Comparison of ENCODE assay signal across 8 cellular contexts in the genomic region with DNA sequence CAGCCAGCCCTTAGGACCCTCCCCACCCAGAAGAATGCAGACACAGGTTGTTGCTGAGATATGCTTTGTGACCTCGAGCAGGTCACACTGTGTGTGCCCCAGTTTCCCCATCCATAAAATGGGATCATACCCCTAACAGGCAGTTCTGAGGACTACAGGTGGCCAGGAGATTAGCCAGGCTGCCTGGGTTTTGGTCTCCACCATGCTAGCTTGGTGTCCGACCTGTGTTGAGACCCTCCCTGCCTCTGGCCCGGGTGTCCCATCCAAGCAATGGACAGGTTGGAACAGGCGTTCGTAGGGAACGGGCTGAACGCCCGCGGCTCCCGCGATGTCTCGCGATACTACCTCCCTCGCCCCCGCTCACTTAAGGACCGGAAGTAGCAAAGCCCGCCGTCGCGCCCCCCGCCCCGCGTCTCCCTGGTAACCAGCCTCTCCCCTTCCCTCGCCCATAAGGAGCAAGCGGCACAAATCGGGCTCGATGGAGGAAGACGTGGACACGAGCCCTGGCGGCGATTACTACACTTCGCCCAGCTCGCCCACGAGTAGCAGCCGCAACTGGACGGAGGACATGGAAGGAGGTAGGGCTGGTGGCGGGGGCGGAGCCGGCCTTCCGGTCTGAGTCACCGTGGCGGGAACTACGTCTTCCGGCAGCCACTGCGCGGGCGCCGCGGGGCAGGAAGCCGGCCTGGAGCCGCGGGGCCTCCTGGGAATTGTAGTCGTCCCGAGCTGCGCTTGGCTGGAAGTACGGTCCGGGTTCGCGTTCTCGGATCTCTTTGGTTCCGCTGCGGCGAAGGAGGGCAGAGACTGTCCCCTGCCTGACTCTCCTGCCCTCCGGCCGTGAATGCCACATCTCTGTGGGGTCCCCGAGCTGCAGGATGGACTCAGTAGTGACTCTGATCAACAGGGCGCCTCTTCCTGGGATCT. TPM values are rescaled to one million over a fixed set of nuclear protein-coding genes. Genes with fewer than 3 reads are reported as not detected.
DNase-seq lines count a peak whose midpoint lies in the region; ATAC-seq and TF ChIP-seq lines count a peak whose summit lies in the region.

No MANE protein-coding gene starts in this region.

- H3K4me3 ChIP-seq in HUES64 (ENCODE audit: low read length), result peak overlapping the region; percentile 74
- peak overlapping the region; percentile 39 to 69 (median 51) for H3K4me3 ChIP-seq in esophagus squamous epithelium

- peak overlapping the region; percentile 92 for H3K9ac ChIP-seq in HUES64 (ENCODE audit: low read depth, low read length)

- no peak for TF ChIP-seq CTCF in esophagus squamous epithelium (IDR thresholded peaks at IDR 0.05)

- peak; percentile 83 for ATAC-seq in GM21423 (IDR thresholded peaks at IDR 0.05; ENCODE audit: unreplicated experiment)

- no peaks in the 10 kb centered on the region for H3K4me1 ChIP-seq in HUES64 (ENCODE audit: insufficient read depth, low read length)
- peaks cover 17 to 62% (median 26%) of the 10 kb centered on the region in 3 donors for H3K4me1 ChIP-seq in esophagus squamous epithelium

- TF ChIP-seq POLR2A in esophagus squamous epithelium (IDR thresholded peaks at IDR 0.05), result peak in 1 of 4 donors; percentile 55

- H3K36me3 ChIP-seq in HUES64 (ENCODE audit: insufficient read depth, low read length), result no peaks in the 10 kb centered on the region
- H3K36me3 ChIP-seq in esophagus squamous epithelium, result peaks cover 12 to 75% (median 30%) of the 10 kb centered on the region in 3 donors

- intact Hi-C loops in esophagus squamous epithelium (cut with DNase I), result no loop called here

- DNase-seq in COR-L47 (lab: John Stamatoyannopoulos, UW) (peak; percentile 95), OCI-M2 (lab: John Stamatoyannopoulos, UW; ENCODE audit: unreplicated experiment) (peak; percentile 57), activated T-helper 1 cell treated with Interleukin-2 at 50 U/mL for 16 hours (ENCODE audit: low read depth) (peak; percentile 92), esophagus squamous epithelium (lab: John Stamatoyannopoulos, UW) (peak; percentile 84), myocyte (ENCODE audit: low read depth) (peak; percentile 92)
- peak; percentile 90 for DNase-seq in stimulated activated CD8-positive, alpha-beta memory T cell treated with anti-CD3 and anti-CD28 coated beads, Interleukin-7, amount 100 ng/mL, for 24 hours (ENCODE audit: low read depth)

- H3K27me3 ChIP-seq in HUES64 (ENCODE audit: insufficient read depth, low read length) (no peaks in the 10 kb centered on the region), esophagus squamous epithelium (no peaks in the 10 kb centered on the region)

- H3K27ac ChIP-seq in HUES64 (ENCODE audit: low read depth, low read length) (peak overlapping the region; percentile 92), esophagus squamous epithelium (peak overlapping the region; percentile 86 to 94 (median 92))

- H3K9me3 ChIP-seq in HUES64 (ENCODE audit: insufficient read depth, low read depth, low read length), result no peaks in the 10 kb centered on the region
- no peaks in the 10 kb centered on the region for H3K9me3 ChIP-seq in esophagus squamous epithelium

- under 1% methylated on average over 67 of the region's 67 CpGs for WGBS in HUES64
- WGBS in esophagus squamous epithelium, 2 donors, result 9 to 33% methylated on average over 4 to 23 of the region's 67 CpGs

RNA-seq across cellular contexts. Expression of gene SMIM24, which starts 45.4 kb away (rescaled TPM):
- polyA plus RNA-seq in HUES64 (2013, experiment 1 of 2), result 1.1 TPM
- polyA plus RNA-seq in HUES64 (2013, experiment 2 of 2), result 4.8 TPM
- not detected for total RNA-seq in esophagus squamous epithelium
- not detected in 2 replicates for total RNA-seq in myocyte
- not detected for polyA plus RNA-seq in myocyte (2012)

RNA-seq across cellular contexts. Expression of gene SMIM44, which starts 48.3 kb away (rescaled TPM):
- polyA plus RNA-seq in HUES64 (2013, experiment 1 of 2), result not detected
- not detected for polyA plus RNA-seq in HUES64 (2013, experiment 2 of 2)
- total RNA-seq in esophagus squamous epithelium, result not detected
- not detected in 2 replicates for total RNA-seq in myocyte
- polyA plus RNA-seq in myocyte (2012), result not detected

Comparison
In these comparisons a context has a peak if more than half of its experiments do, and no peak if none do; other contexts are left out.
1. Peak in every context shown above with its lines: DNase-seq, ATAC-seq, H3K4me3 ChIP-seq and H3K27ac ChIP-seq.